20 cellular contexts compared by ENCODE assay signal in genomic region chr12:117027251-117028086, GRCh38.
DNase-seq lines count a peak whose midpoint lies in the region; ATAC-seq and TF ChIP-seq lines count a peak whose summit lies in the region.
"Had no signal": no experiment of that assay in that cellular context is flagged by ENCODE, and none has a peak within 500 bp of the region (broad histone marks: within the 10 kb centered on the region; RNA-seq: fewer than 3 reads in every experiment).

No MANE protein-coding gene starts in this region.

- no peak for ATAC-seq in HG03457 (IDR thresholded peaks at IDR 0.05; ENCODE audit: unreplicated experiment)
- ATAC-seq: HCT116 had no signal

- TF ChIP-seq POLR2A in adrenal gland (IDR thresholded peaks at IDR 0.05) = no peak
- no peak for TF ChIP-seq POLR2A in spleen (IDR thresholded peaks at IDR 0.05)

- H3K27ac ChIP-seq in adrenal gland (no peak overlapping the region), endodermal cell (ENCODE audit: low read depth, low read length) (no peak overlapping the region), spleen (no peak overlapping the region)
- H3K27ac ChIP-seq: PC-9 had no signal

- peaks cover 62% of the 10 kb centered on the region for H3K36me3 Mint-ChIP-seq in activated T-cell treated with anti-CD3 and anti-CD28 coated beads, Interleukin-2, amount 50 U/mL, for 24 hours (ENCODE audit: low read depth)
- H3K36me3 Mint-ChIP-seq in endodermal cell (ENCODE audit: low read depth) = peaks cover 39% of the 10 kb centered on the region
- peaks cover 3% of the 10 kb centered on the region for H3K36me3 Mint-ChIP-seq in T-helper 2 cell treated with Interferon-gamma antibody and Interleukin-4, amounts not matched to agents 5 μg/mL and 100 μg/mL, for 36 hours (ENCODE audit: low read depth)

- DNase-seq in activated T-cell treated with anti-CD3 and anti-CD28 coated beads, Interleukin-2, amount 50 U/mL, for 48 hours = peak; percentile 12 to 14
- no peak for DNase-seq in activated T-cell treated with anti-CD3 and anti-CD28 coated beads, Interleukin-2, amount 50 U/mL, for 24 hours
- DNase-seq in adrenal gland (peak in 4 of 7 donors; percentile 20 to 53 (median 24)), endodermal cell (peak; percentile 51), spleen (peak; percentile 68), T-helper 9 cell (no peak)
- DNase-seq in T-helper 2 cell treated with Interferon-gamma antibody and Interleukin-4, amounts not matched to agents 5 μg/mL and 100 μg/mL, for 36 hours (ENCODE audit: low spot score) = no peak
- DNase-seq: 8988T; Calu3; CD4-positive, alpha-beta memory T cell; DMS53; KBM-7; NCI-H1092; NCI-H146; NCI-H2081 treated with DMSO at 0.1 percent for 48 hours; NCI-H510A treated with DMSO at 0.1 percent for 48 hours; NCI-H82; PC-9 had no signal

- TF ChIP-seq CTCF in adrenal gland (IDR thresholded peaks at IDR 0.05) (no peak), endodermal cell (conservative IDR thresholded peaks at IDR 0.05) (no peak), spleen (IDR thresholded peaks at IDR 0.05 in 8 of 11, conservative IDR thresholded peaks at IDR 0.05 in 3 of 11) (no peak)

- 92 to 95% (median 94%) methylated on average over 16 to 38 of the region's 38 CpGs for WGBS in adrenal gland, 4 donors
- 95 to 96% methylated on average over 18 to 38 of the region's 38 CpGs for WGBS in endodermal cell (ENCODE audit: insufficient coverage in 1 of 2, insufficient read length in 1 of 2), 2 experiments
- WGBS in spleen, 5 donors = 93 to 97% (median 96%) methylated on average over 34 to 38 of the region's 38 CpGs

- H3K4me3 Mint-ChIP-seq in activated T-cell treated with anti-CD3 and anti-CD28 coated beads, Interleukin-2, amount 50 U/mL, for 24 hours = no peak overlapping the region
- H3K4me3 Mint-ChIP-seq in endodermal cell = no peak overlapping the region
- H3K4me3 Mint-ChIP-seq in T-helper 2 cell treated with Interferon-gamma antibody and Interleukin-4, amounts not matched to agents 5 μg/mL and 100 μg/mL, for 36 hours = no peak overlapping the region
- H3K4me3 Mint-ChIP-seq: CD4-positive, alpha-beta memory T cell had no signal

- peaks cover 7% of the 10 kb centered on the region for H3K4me1 Mint-ChIP-seq in activated T-cell treated with anti-CD3 and anti-CD28 coated beads, Interleukin-2, amount 50 U/mL, for 24 hours (ENCODE audit: low read depth)
- H3K4me1 Mint-ChIP-seq in endodermal cell = peaks cover 10% of the 10 kb centered on the region
- no peaks in the 10 kb centered on the region for H3K4me1 Mint-ChIP-seq in T-helper 2 cell treated with Interferon-gamma antibody and Interleukin-4, amounts not matched to agents 5 μg/mL and 100 μg/mL, for 36 hours (ENCODE audit: low read depth)

- H3K27ac Mint-ChIP-seq in activated T-cell treated with anti-CD3 and anti-CD28 coated beads, Interleukin-2, amount 50 U/mL, for 24 hours = no peak overlapping the region
- no peak overlapping the region for H3K27ac Mint-ChIP-seq in endodermal cell
- no peak overlapping the region for H3K27ac Mint-ChIP-seq in T-helper 2 cell treated with Interferon-gamma antibody and Interleukin-4, amounts not matched to agents 5 μg/mL and 100 μg/mL, for 36 hours

- H3K27me3 Mint-ChIP-seq in activated T-cell treated with anti-CD3 and anti-CD28 coated beads, Interleukin-2, amount 50 U/mL, for 24 hours = no peaks in the 10 kb centered on the region
- H3K27me3 Mint-ChIP-seq in endodermal cell (ENCODE audit: insufficient read depth) = no peaks in the 10 kb centered on the region
- H3K27me3 Mint-ChIP-seq in T-helper 2 cell treated with Interferon-gamma antibody and Interleukin-4, amounts not matched to agents 5 μg/mL and 100 μg/mL, for 36 hours (ENCODE audit: low read depth) = peaks cover 3% of the 10 kb centered on the region
- H3K27me3 Mint-ChIP-seq: CD4-positive, alpha-beta memory T cell had no signal

- H3K27me3 ChIP-seq in adrenal gland (no peaks in the 10 kb centered on the region), endodermal cell (ENCODE audit: control insufficient read depth, insufficient read depth, low read length, poor library complexity, severe bottlenecking) (no peaks in the 10 kb centered on the region), spleen (replicated peaks in 1 of 7) (peaks cover 0 to under 1% (median 0%) of the 10 kb centered on the region in 7 donors)

- H3K9ac ChIP-seq in endodermal cell (ENCODE audit: extremely low read depth, low read length, poor library complexity, severe bottlenecking) = no peak overlapping the region

- intact Hi-C loops in adrenal gland (cut with DNase I) (no loop called here), spleen (cut with DNase I; ENCODE audit: low total_unique reads) (no loop called here)

- H3K36me3 ChIP-seq in adrenal gland (replicated peaks in 1 of 2) (peaks cover 0 to 32% of the 10 kb centered on the region in 2 donors), endodermal cell (ENCODE audit: control insufficient read depth, insufficient read depth, low read length) (peaks cover 32% of the 10 kb centered on the region), spleen (peaks cover 0 to 91% (median 61%) of the 10 kb centered on the region in 6 donors)

- no peaks in the 10 kb centered on the region for H3K9me3 Mint-ChIP-seq in activated T-cell treated with anti-CD3 and anti-CD28 coated beads, Interleukin-2, amount 50 U/mL, for 24 hours
- no peaks in the 10 kb centered on the region for H3K9me3 Mint-ChIP-seq in endodermal cell
- H3K9me3 Mint-ChIP-seq in T-helper 2 cell treated with Interferon-gamma antibody and Interleukin-4, amounts not matched to agents 5 μg/mL and 100 μg/mL, for 36 hours = no peaks in the 10 kb centered on the region
- H3K9me3 Mint-ChIP-seq: CD4-positive, alpha-beta memory T cell had no signal

- H3K9me3 ChIP-seq in adrenal gland (replicated peaks in 1 of 3) (no peaks in the 10 kb centered on the region), endodermal cell (ENCODE audit: control insufficient read depth, low read length) (no peaks in the 10 kb centered on the region), spleen (no peaks in the 10 kb centered on the region)

- H3K4me3 ChIP-seq in adrenal gland (no peak overlapping the region), endodermal cell (ENCODE audit: low read length) (no peak overlapping the region), spleen (no peak overlapping the region)
- H3K4me3 ChIP-seq: PC-9 had no signal

- H3K4me1 ChIP-seq in adrenal gland (replicated peaks in 1 of 2) = peaks cover 8 to 12% of the 10 kb centered on the region in 2 donors
- H3K4me1 ChIP-seq in endodermal cell (ENCODE audit: control insufficient read depth, insufficient read depth, low read length) = peaks cover 2% of the 10 kb centered on the region
- H3K4me1 ChIP-seq in spleen = peaks cover 0 to 9% (median 8%) of the 10 kb centered on the region in 6 donors

Comparison
In these comparisons a context has a peak if more than half of its experiments do, and no peak if none do; other contexts are left out.
1. DNase-seq: peak in activated T-cell treated with anti-CD3 and anti-CD28 coated beads, Interleukin-2, amount 50 U/mL, for 48 hours (2 of 2), adrenal gland (4 of 7), endodermal cell (single experiment) and spleen (single experiment); none in activated T-cell treated with anti-CD3 and anti-CD28 coated beads, Interleukin-2, amount 50 U/mL, for 24 hours (single experiment), T-helper 2 cell treated with Interferon-gamma antibody and Interleukin-4, amounts not matched to agents 5 μg/mL and 100 μg/mL, for 36 hours (single experiment) and T-helper 9 cell (single experiment).